Comparison of ENCODE assay signal across 8 cellular contexts in the genomic region with DNA sequence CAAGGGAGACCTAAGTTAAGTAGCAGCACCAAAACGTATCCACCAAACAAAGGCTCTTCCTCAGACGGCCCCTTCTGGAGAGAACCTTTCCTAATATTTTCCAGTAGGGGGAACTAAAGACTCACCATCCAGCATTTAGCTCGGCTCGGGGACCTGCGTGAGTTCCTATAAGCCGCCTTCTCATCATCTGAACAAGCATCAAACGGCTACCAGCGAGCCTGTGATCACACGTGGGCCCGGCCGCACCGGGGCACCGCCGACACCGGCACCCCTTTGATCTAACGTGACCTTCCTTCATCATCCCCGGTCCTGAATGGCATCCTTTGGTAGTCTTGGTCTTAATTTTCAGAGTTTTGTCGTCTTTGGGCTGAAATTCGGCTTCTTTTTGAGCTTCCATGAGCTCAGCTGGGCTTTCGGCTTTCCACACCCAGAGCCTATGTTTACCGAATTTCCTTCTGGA. TPM values are rescaled to one million over a fixed set of nuclear protein-coding genes. Genes with fewer than 3 reads are reported as not detected.
DNase-seq lines count a peak whose midpoint lies in the region; ATAC-seq and TF ChIP-seq lines count a peak whose summit lies in the region.

No MANE protein-coding gene starts in this region.

- no peaks in the 10 kb centered on the region for H3K9me2 ChIP-seq in SK-N-SH

- peak overlapping the region in 1 of 2 experiments; percentile 71; a peak in 2 of 4 replicates for H3K27ac ChIP-seq in SK-N-SH (ENCODE audit: low read depth in 2 of 2, low read length in 1 of 2)

- no peak for TF ChIP-seq POLR2A in erythroblast (IDR thresholded peaks at IDR 0.05; ENCODE audit: low read length)

- peak overlapping the region; percentile 73 for H3K4me2 ChIP-seq in SK-N-SH

- TF ChIP-seq CTCF in AG09309 (IDR thresholded peaks at IDR 0.05; ENCODE audit: control insufficient read depth, insufficient read depth, low read depth, low read length, missing control alignments), result peak; percentile 75
- TF ChIP-seq CTCF in SK-N-SH (IDR thresholded peaks at IDR 0.05), result peak; percentile 72

- no peaks in the 10 kb centered on the region for H3K9me3 ChIP-seq in SK-N-SH

- peak overlapping the region; percentile 76 for H3K4me3 ChIP-seq in AG09309 (ENCODE audit: control insufficient read depth, low read depth, low read length)
- peak overlapping the region; percentile 48 to 53 for H3K4me3 ChIP-seq in SK-N-SH (ENCODE audit: low read depth in 2 of 2, low read length in 1 of 2)

- H4K20me1 ChIP-seq in SK-N-SH (ENCODE audit: insufficient read depth), result no peaks in the 10 kb centered on the region

- WGBS in SK-N-SH (ENCODE audit: low lambda C conversion rate), result 3% methylated on average over 19 of the region's 21 CpGs

- H3K36me3 ChIP-seq in SK-N-SH (replicated peaks in 1 of 2; ENCODE audit: control insufficient read depth in 1 of 2, insufficient read depth in 2 of 2, low read length in 1 of 2), result no peaks in the 10 kb centered on the region

- no peaks in the 10 kb centered on the region for H3K79me2 ChIP-seq in SK-N-SH (ENCODE audit: insufficient read depth)

- H3K4me1 ChIP-seq in SK-N-SH (ENCODE audit: control insufficient read depth in 1 of 2, insufficient read depth in 2 of 2, low read depth in 1 of 2, low read length in 1 of 2), result peaks cover 0 to 2% of the 10 kb centered on the region in 2 experiments; a peak in 2 of 4 replicates

- TF ChIP-seq EP300 in SK-N-SH (IDR thresholded peaks at IDR 0.05; ENCODE audit: borderline replicate concordance in 1 of 2, low read depth in 1 of 2, low read length in 1 of 2), result no peak

- POLR2A ChIA-PET in SK-N-SH (lab: Yijun Ruan, JAX), result interaction anchor here (0.7 to 1.4 kb wide), 3 partner anchors 218 to 359 kb away, joined by 3 to 5 read pairs (median 3); no protein-coding TSS in a partner anchor

- DNase-seq in AG09309 (ENCODE audit: low read depth) (peak; percentile 59), NCI-H1417 (lab: John Stamatoyannopoulos, UW) (peak; percentile 71 to 93 (median 73)), SK-N-SH (peak; percentile 78), erythroblast (lab: John Stamatoyannopoulos, UW) (peak; percentile 60 to 65), midbrain (lab: John Stamatoyannopoulos, UW) (peak; percentile 84)

- peak overlapping the region; percentile 56 for H2AFZ ChIP-seq in SK-N-SH (ENCODE audit: low read depth)

- no peak overlapping the region for H3K9ac ChIP-seq in SK-N-SH

- TF ChIP-seq RAD21 in SK-N-SH (IDR thresholded peaks at IDR 0.05; ENCODE audit: low read length), result peak; percentile 94

- H3F3A ChIP-seq in SK-N-SH (replicated peaks; ENCODE audit: insufficient read depth), result no peaks in the 10 kb centered on the region

- CTCF ChIA-PET in SK-N-SH (lab: Yijun Ruan, JAX), result interaction anchor here (0.6 to 5.0 kb wide), 39 partner anchors 8 to 1614 kb away, joined by 3 to 95 read pairs (median 4); no protein-coding TSS in a partner anchor

- ATAC-seq in GM19351 (IDR thresholded peaks at IDR 0.05; ENCODE audit: unreplicated experiment) (peak; percentile 54), HG03039 (IDR thresholded peaks at IDR 0.05; ENCODE audit: unreplicated experiment) (no peak), GM21723 (IDR thresholded peaks at IDR 0.05; ENCODE audit: unreplicated experiment) (no peak)

- peaks cover 27% of the 10 kb centered on the region for H3K27me3 ChIP-seq in SK-N-SH (ENCODE audit: insufficient read depth)

TF ChIP-seq in SK-N-SH, 30 proteins besides CTCF, POLR2A, EP300 and RAD21:
- TF ChIP-seq, protein P1, sequence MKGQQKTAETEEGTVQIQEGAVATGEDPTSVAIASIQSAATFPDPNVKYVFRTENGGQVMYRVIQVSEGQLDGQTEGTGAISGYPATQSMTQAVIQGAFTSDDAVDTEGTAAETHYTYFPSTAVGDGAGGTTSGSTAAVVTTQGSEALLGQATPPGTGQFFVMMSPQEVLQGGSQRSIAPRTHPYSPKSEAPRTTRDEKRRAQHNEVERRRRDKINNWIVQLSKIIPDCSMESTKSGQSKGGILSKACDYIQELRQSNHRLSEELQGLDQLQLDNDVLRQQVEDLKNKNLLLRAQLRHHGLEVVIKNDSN (IDR thresholded peaks at IDR 0.05; ENCODE audit: borderline replicate concordance, low read depth), result no peak
- TF ChIP-seq NFIC (IDR thresholded peaks at IDR 0.05; ENCODE audit: borderline replicate concordance), result no peak
- TF ChIP-seq, protein P2, sequence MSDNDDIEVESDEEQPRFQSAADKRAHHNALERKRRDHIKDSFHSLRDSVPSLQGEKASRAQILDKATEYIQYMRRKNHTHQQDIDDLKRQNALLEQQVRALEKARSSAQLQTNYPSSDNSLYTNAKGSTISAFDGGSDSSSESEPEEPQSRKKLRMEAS (IDR thresholded peaks at IDR 0.05; ENCODE audit: low read depth), result peak; percentile 33; the same call in 1 of the 2 replicates
- TF ChIP-seq, protein P3, sequence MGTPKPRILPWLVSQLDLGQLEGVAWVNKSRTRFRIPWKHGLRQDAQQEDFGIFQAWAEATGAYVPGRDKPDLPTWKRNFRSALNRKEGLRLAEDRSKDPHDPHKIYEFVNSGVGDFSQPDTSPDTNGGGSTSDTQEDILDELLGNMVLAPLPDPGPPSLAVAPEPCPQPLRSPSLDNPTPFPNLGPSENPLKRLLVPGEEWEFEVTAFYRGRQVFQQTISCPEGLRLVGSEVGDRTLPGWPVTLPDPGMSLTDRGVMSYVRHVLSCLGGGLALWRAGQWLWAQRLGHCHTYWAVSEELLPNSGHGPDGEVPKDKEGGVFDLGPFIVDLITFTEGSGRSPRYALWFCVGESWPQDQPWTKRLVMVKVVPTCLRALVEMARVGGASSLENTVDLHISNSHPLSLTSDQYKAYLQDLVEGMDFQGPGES (IDR thresholded peaks at IDR 0.05; ENCODE audit: low read depth, low read length), result no peak
- no peak for TF ChIP-seq EZH2phosphoT487 (IDR thresholded peaks at IDR 0.05; ENCODE audit: borderline replicate concordance, low read depth)
- TF ChIP-seq, protein P4, sequence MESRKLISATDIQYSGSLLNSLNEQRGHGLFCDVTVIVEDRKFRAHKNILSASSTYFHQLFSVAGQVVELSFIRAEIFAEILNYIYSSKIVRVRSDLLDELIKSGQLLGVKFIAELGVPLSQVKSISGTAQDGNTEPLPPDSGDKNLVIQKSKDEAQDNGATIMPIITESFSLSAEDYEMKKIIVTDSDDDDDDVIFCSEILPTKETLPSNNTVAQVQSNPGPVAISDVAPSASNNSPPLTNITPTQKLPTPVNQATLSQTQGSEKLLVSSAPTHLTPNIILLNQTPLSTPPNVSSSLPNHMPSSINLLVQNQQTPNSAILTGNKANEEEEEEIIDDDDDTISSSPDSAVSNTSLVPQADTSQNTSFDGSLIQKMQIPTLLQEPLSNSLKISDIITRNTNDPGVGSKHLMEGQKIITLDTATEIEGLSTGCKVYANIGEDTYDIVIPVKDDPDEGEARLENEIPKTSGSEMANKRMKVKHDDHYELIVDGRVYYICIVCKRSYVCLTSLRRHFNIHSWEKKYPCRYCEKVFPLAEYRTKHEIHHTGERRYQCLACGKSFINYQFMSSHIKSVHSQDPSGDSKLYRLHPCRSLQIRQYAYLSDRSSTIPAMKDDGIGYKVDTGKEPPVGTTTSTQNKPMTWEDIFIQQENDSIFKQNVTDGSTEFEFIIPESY (IDR thresholded peaks at IDR 0.05; ENCODE audit: borderline replicate concordance, low read depth), result no peak
- peak; percentile 19 for TF ChIP-seq CHD2 (IDR thresholded peaks at IDR 0.05; ENCODE audit: low read length, partially characterized antibody)
- TF ChIP-seq MXI1 (IDR thresholded peaks at IDR 0.05; ENCODE audit: low read depth, low read length), result peak; percentile 90
- TF ChIP-seq GATA2 (CRISPR knock-in tag; IDR thresholded peaks at IDR 0.05), result no peak
- TF ChIP-seq FOXM1 (IDR thresholded peaks at IDR 0.05; ENCODE audit: low read depth), result no peak
- TF ChIP-seq SMC3 (IDR thresholded peaks at IDR 0.05; ENCODE audit: low read depth, low read length), result peak; percentile 83
- TF ChIP-seq TCF12 (IDR thresholded peaks at IDR 0.05), result no peak
- TF ChIP-seq RXRA (IDR thresholded peaks at IDR 0.05; ENCODE audit: borderline replicate concordance, low read depth), result no peak
- no peak for TF ChIP-seq SIN3A (IDR thresholded peaks at IDR 0.05; ENCODE audit: borderline replicate concordance, low read depth, low read length)
- TF ChIP-seq RFX5 (IDR thresholded peaks at IDR 0.05; ENCODE audit: low read length), result no peak
- TF ChIP-seq, protein P5, sequence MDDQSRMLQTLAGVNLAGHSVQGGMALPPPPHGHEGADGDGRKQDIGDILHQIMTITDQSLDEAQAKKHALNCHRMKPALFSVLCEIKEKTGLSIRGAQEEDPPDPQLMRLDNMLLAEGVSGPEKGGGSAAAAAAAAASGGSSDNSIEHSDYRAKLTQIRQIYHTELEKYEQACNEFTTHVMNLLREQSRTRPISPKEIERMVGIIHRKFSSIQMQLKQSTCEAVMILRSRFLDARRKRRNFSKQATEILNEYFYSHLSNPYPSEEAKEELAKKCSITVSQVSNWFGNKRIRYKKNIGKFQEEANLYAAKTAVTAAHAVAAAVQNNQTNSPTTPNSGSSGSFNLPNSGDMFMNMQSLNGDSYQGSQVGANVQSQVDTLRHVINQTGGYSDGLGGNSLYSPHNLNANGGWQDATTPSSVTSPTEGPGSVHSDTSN (IDR thresholded peaks at IDR 0.05), result no peak
- TF ChIP-seq RCOR1 (IDR thresholded peaks at IDR 0.05; ENCODE audit: low read length), result no peak
- no peak for TF ChIP-seq TAF1 (IDR thresholded peaks at IDR 0.05; ENCODE audit: borderline replicate concordance, low read depth, low read length)

RNA-seq across cellular contexts. Expression of a gene that starts 1.4 kb away (rescaled TPM):
- 0.02 TPM in 1 of 2 replicates, not detected in the other for polyA plus RNA-seq in SK-N-SH (2012; rRNA removed)
- polyA plus RNA-seq in SK-N-SH (2012; cell fraction: cytosol; rRNA removed), result 0.06 and 0.12 TPM in 2 replicates
- polyA plus RNA-seq in SK-N-SH (2012; cell fraction: nucleus; rRNA removed), result 0.19 and 0.23 TPM in 2 replicates
